ENCODE assay signal across 1 cellular context in genomic region chr7:55066479-55066878, GRCh38.
TF ChIP-seq lines count a peak whose summit lies in the region.

No MANE protein-coding gene starts in this region.

TF ChIP-seq in H1, 55 proteins besides CTCF, POLR2A, EP300 and RAD21 (continued from another document):
- TF ChIP-seq SAP30 (IDR thresholded peaks at IDR 0.05; ENCODE audit: insufficient read depth, insufficient replicate concordance, low read length) (no peak), CHD1 (IDR thresholded peaks at IDR 0.05; ENCODE audit: low read depth, low read length) (no peak)
